8 cellular contexts compared by ENCODE assay signal in genomic region chr2:143110759-143111428, GRCh38. TPM values are rescaled to one million over a fixed set of nuclear protein-coding genes. Genes with fewer than 3 reads are reported as not detected.
A peak's percentile ranks its signal among the peaks of the same experiment; 100 is the strongest.
DNase-seq lines count a peak whose midpoint lies in the region; ATAC-seq lines count a peak whose summit lies in the region.

No MANE protein-coding gene starts in this region.

- H3K27me3 Mint-ChIP-seq in CD4-positive, CD25-positive, alpha-beta regulatory T cell: no peaks in the 10 kb centered on the region

- H3K4me3 Mint-ChIP-seq in CD4-positive, CD25-positive, alpha-beta regulatory T cell: no peak overlapping the region

- H3K4me3 ChIP-seq in CD4-positive, CD25-positive, alpha-beta regulatory T cell (ENCODE audit: low read depth, low read length): peak overlapping the region; percentile 51
- H3K4me3 ChIP-seq in effector memory CD4-positive, alpha-beta T cell (ENCODE audit: insufficient read depth, low read depth, low read length, poor library complexity, severe bottlenecking): no peak overlapping the region

- H3K4me1 Mint-ChIP-seq in CD4-positive, CD25-positive, alpha-beta regulatory T cell: peaks cover 5 to 28% (median 19%) of the 10 kb centered on the region in 4 donors

- H3K36me3 ChIP-seq in CD4-positive, CD25-positive, alpha-beta regulatory T cell (ENCODE audit: control insufficient read depth, insufficient read depth, low read length): no peaks in the 10 kb centered on the region
- H3K36me3 ChIP-seq in effector memory CD4-positive, alpha-beta T cell (ENCODE audit: control insufficient read depth, insufficient read depth, low read length): no peaks in the 10 kb centered on the region

- peak overlapping the region; percentile 26 to 70 (median 39) for H3K27ac Mint-ChIP-seq in CD4-positive, CD25-positive, alpha-beta regulatory T cell

- no peak overlapping the region for H3K27ac ChIP-seq in CD4-positive, CD25-positive, alpha-beta regulatory T cell (ENCODE audit: insufficient read depth, low read length, poor library complexity, severe bottlenecking)
- no peak overlapping the region for H3K27ac ChIP-seq in effector memory CD4-positive, alpha-beta T cell (ENCODE audit: insufficient read depth, low read length, poor library complexity, severe bottlenecking)

- H3K9me3 Mint-ChIP-seq in CD4-positive, CD25-positive, alpha-beta regulatory T cell: peaks cover 0 to 2% (median 0%) of the 10 kb centered on the region in 7 donors

- H3K27me3 ChIP-seq in CD4-positive, CD25-positive, alpha-beta regulatory T cell (ENCODE audit: control insufficient read depth, insufficient read depth, low read length): no peaks in the 10 kb centered on the region
- H3K27me3 ChIP-seq in effector memory CD4-positive, alpha-beta T cell (replicated peaks; ENCODE audit: control insufficient read depth, insufficient read depth, low read length, poor library complexity, severe bottlenecking): no peaks in the 10 kb centered on the region

- peaks cover 9% of the 10 kb centered on the region for H3K4me1 ChIP-seq in CD4-positive, CD25-positive, alpha-beta regulatory T cell (ENCODE audit: control insufficient read depth, insufficient read depth, low read length, poor library complexity, severe bottlenecking)
- H3K4me1 ChIP-seq in effector memory CD4-positive, alpha-beta T cell (ENCODE audit: control insufficient read depth, insufficient read depth, low read length, poor library complexity, severe bottlenecking): no peaks in the 10 kb centered on the region

- DNase-seq in CD4-positive, CD25-positive, alpha-beta regulatory T cell: peak; percentile 49 to 84 (median 68)
- peak; percentile 26 for DNase-seq in NCI-H524 treated with DMSO at 0.1 percent for 48 hours (lab: John Stamatoyannopoulos, UW)
- peak; percentile 43 to 50 for DNase-seq in activated CD4-positive, alpha-beta T cell treated with anti-CD3 and anti-CD28 coated beads, Interleukin-2, amount 50 U/mL, for 4 hours
- peak; percentile 25 to 57 (median 30) for DNase-seq in effector memory CD4-positive, alpha-beta T cell
- DNase-seq in midbrain (lab: John Stamatoyannopoulos, UW): peak; percentile 68
- peak; percentile 40 for DNase-seq in stimulated activated CD8-positive, alpha-beta memory T cell treated with anti-CD3 and anti-CD28 coated beads, Interleukin-7, amount 100 ng/mL, for 24 hours (ENCODE audit: low read depth)

- no peaks in the 10 kb centered on the region for H3K36me3 Mint-ChIP-seq in CD4-positive, CD25-positive, alpha-beta regulatory T cell

- H3K9me3 ChIP-seq in CD4-positive, CD25-positive, alpha-beta regulatory T cell (ENCODE audit: control insufficient read depth in 2 of 2, low read length in 2 of 2): no peaks in the 10 kb centered on the region
- no peaks in the 10 kb centered on the region for H3K9me3 ChIP-seq in effector memory CD4-positive, alpha-beta T cell (ENCODE audit: control insufficient read depth, low read length)

- ATAC-seq in CD4-positive, CD25-positive, alpha-beta regulatory T cell (ENCODE audit: low read depth in 2 of 2): peak; percentile 78 to 87
- ATAC-seq in GM19043 (IDR thresholded peaks at IDR 0.05; ENCODE audit: low read depth, unreplicated experiment): peak; percentile 83
- ATAC-seq in HG03342 (IDR thresholded peaks at IDR 0.05; ENCODE audit: unreplicated experiment): peak; percentile 86

RNA-seq across cellular contexts. Expression of gene ARHGAP15, which starts 18.3 kb away (rescaled TPM):
- 261 TPM for total RNA-seq in CD4-positive, CD25-positive, alpha-beta regulatory T cell
- 100 to 1,000 TPM; 242 to 285 (median 260) TPM for polyA plus RNA-seq in CD4-positive, CD25-positive, alpha-beta regulatory T cell
